ENCODE assay signal across 1 cellular context in genomic region chr18:12276736-12277554, GRCh38.
TF ChIP-seq lines count a peak whose summit lies in the region.

No MANE protein-coding gene starts in this region.

TF ChIP-seq in K562, 482 proteins besides CTCF, POLR2A, EP300 and RAD21 (continued from another document):
- no peak for TF ChIP-seq TFAM (CRISPR knock-in tag; conservative IDR thresholded peaks at IDR 0.05)
- no peak for TF ChIP-seq SRSF1 (IDR thresholded peaks at IDR 0.05; ENCODE audit: low read depth, low read length)
- TF ChIP-seq ZNF134 (CRISPR knock-in tag; conservative IDR thresholded peaks at IDR 0.05), result no peak
